Comparison of ENCODE assay signal across 2 cellular contexts in the genomic region with DNA sequence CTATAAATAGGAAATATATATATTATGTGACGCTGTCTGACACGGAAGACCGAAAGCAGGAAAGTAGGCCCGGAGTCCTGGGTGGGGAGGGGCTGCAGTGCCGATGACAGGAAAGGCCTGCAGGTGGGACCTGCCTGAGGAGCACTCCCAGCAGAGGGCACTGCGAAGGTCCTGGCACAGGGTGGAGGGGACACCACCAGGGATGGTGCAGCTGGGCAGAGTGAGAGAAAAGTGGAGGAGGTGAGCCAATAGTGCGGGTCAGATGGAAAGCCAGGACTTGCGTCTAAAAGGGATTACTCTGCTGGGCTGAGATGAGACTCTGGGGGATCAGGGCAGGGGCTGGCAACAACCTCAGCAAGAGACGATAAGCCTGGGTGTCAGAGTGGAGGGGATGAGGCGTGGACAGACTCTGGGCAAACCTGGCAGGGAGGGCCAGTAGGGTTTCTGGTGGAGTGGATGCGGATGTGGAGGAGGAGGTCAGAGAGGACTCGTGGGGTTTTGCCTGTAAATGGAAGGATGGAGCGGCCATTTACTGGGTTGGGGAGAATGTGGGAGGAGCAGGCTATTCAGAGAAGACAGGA.
A peak's percentile ranks its signal among the peaks of the same experiment; 100 is the strongest.
TF ChIP-seq lines count a peak whose summit lies in the region.

No MANE protein-coding gene starts in this region.

TF ChIP-seq in SK-N-SH, 30 proteins besides CTCF, POLR2A, EP300 and RAD21:
- peak; percentile 19; the same call in 1 of the 2 replicates for TF ChIP-seq SMC3 (IDR thresholded peaks at IDR 0.05; ENCODE audit: low read depth, low read length)
- no peak for TF ChIP-seq FOXM1 (IDR thresholded peaks at IDR 0.05; ENCODE audit: low read depth)

TF ChIP-seq in HepG2, 621 proteins besides CTCF, POLR2A, EP300 and RAD21:
- TF ChIP-seq ELF3 (CRISPR knock-in tag; IDR thresholded peaks at IDR 0.05) (no peak), HNRNPL (IDR thresholded peaks at IDR 0.05; ENCODE audit: low read depth, low read length) (0 out of 2 replicates have a peak, but pooled peaks have one; percentile 30)
TF ChIP-seq in HepG2: peak in this region for 1.
